ENCODE assay signal across 1 cellular context in the genomic region with DNA sequence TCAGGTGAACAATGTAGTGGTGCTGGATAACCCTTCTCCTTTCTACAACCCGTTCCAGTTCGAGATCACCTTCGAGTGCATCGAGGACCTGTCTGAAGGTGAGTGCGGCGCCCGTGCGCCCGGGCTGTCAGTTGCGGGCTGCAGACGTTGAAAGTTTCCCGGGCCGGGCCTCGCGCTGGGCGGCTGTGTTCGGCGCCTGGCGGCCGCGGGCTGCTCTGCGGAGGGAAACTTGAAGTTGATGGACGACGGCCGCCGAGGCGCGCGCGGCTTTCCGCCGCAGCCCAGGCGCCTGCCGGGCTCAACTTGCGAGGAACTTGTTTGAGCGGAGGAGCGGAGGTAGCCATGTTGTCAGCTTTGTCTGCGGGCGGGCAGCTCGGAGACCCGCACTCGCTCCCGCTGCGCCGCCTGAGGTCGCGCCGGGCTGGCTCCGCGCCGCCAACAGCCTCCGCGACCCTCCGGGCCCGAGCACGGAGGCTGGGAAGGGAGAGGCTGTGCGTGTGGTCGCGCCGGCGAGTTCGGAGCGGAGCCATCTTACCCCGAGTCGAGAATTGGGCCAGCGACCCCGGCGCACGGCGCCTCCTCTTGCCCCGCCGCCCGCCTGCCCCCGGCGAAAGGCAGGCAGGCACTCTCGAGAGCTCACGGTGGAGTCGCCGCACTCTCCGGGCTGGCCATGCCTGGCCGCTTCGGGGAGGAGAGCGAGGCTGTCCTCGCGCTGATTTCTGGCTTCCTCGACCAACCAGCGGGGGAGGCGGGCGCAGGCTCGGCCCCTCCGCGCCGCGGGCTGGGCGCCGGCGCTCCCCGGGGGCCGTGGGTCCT.
TF ChIP-seq lines count a peak whose summit lies in the region.

No MANE protein-coding gene starts in this region.

TF ChIP-seq in GM12878, 131 proteins besides CTCF, POLR2A, EP300 and RAD21 (continued from another document):
- no peak for TF ChIP-seq MYB (IDR thresholded peaks at IDR 0.05; ENCODE audit: borderline replicate concordance, low read depth, low read length)
